In genomic region chr17:57243171-57243622, GRCh38 we compare ENCODE assay signal across 8 cellular contexts. TPM values are rescaled to one million over a fixed set of nuclear protein-coding genes. Genes with fewer than 3 reads are reported as not detected.
DNase-seq lines count a peak whose midpoint lies in the region; ATAC-seq and TF ChIP-seq lines count a peak whose summit lies in the region.

No MANE protein-coding gene starts in this region.

- no peak overlapping the region for H3K4me2 ChIP-seq in osteoblast (ENCODE audit: insufficient read depth, low read length)

- H3K9me3 ChIP-seq in Panc1 (ENCODE audit: control insufficient read depth, insufficient read depth, low read depth, low read length) (no peaks in the 10 kb centered on the region), osteoblast (ENCODE audit: low read depth, low read length) (no peaks in the 10 kb centered on the region), thyroid gland (no peaks in the 10 kb centered on the region)

- no peak overlapping the region for H3K27ac ChIP-seq in Panc1 (ENCODE audit: low read length)
- H3K27ac ChIP-seq in osteoblast (ENCODE audit: low read depth, low read length) = no peak overlapping the region
- no peak overlapping the region for H3K27ac ChIP-seq in thyroid gland

- intact Hi-C loops in Panc1 (cut with micrococcal nuclease; ENCODE audit: unreplicated experiment) = loop anchor here (2.0 to 5.0 kb wide), 3 partner anchors 430 to 589 kb away; no protein-coding TSS in a partner anchor
- intact Hi-C loops in thyroid gland (cut with DNase I) = loop anchor here (5.0 to 10.0 kb wide), 4 partner anchors 312 to 502 kb away; partner anchors contain the start of gene CCDC182

- no TSS peak for BruUV-seq in Panc1 (replicated peaks; lab: Mats Ljungman, UMichigan)

- no peaks in the 10 kb centered on the region for H4K20me1 ChIP-seq in osteoblast (ENCODE audit: insufficient read depth, low read length)

- CTCF ChIA-PET in Panc1 (lab: Charles Lee) = interaction anchor here (0.5 to 1.6 kb wide), 24 partner anchors 11 to 796 kb away, joined by 3 to 21 read pairs (median 4); no protein-coding TSS in a partner anchor

- POLR2A ChIA-PET in Panc1 (lab: Charles Lee) = interaction anchor here (0.6 to 0.7 kb wide), 3 partner anchors 30 to 1037 kb away, joined by 3 to 5 read pairs (median 4); no protein-coding TSS in a partner anchor

- in situ Hi-C loops in Panc1 (cut with HindIII; ENCODE audit: low pct_unique_long_range_greater_than_20kb, low sequenced_read_pairs) = no loop called here

- ATAC-seq in Panc1 (peak; percentile 89), HG02852 (IDR thresholded peaks at IDR 0.05; ENCODE audit: unreplicated experiment) (no peak)

- H3K4me1 ChIP-seq in Panc1 (ENCODE audit: control insufficient read depth, insufficient read depth, low read length) (no peaks in the 10 kb centered on the region), osteoblast (ENCODE audit: insufficient read depth, low read length) (no peaks in the 10 kb centered on the region), thyroid gland (peaks cover 0 to 14% of the 10 kb centered on the region in 2 donors)

- DNase-seq in DMS114 treated with DMSO at 0.1 percent for 48 hours (lab: John Stamatoyannopoulos, UW; ENCODE audit: unreplicated experiment) (peak; percentile 47), HK-2 (ENCODE audit: unreplicated experiment) (peak; percentile 71), Panc1 (ENCODE audit: low read depth, low spot score) (peak; percentile 59), fibroblast of the aortic adventitia (ENCODE audit: low read depth) (peak; percentile 72), osteoblast (ENCODE audit: insufficient read length, low spot score, missing footprints) (peak; percentile 77), thyroid gland (peak; percentile 58 to 72)
- DNase-seq in activated T-cell treated with anti-CD3 and anti-CD28 coated beads, Interleukin-2, amount 50 U/mL, for 48 hours = peak; percentile 82 to 87

- peak; percentile 100 for TF ChIP-seq CTCF in Panc1 (IDR thresholded peaks at IDR 0.05)
- TF ChIP-seq CTCF in fibroblast of the aortic adventitia (IDR thresholded peaks at IDR 0.05; ENCODE audit: insufficient read depth, low read length) = peak; percentile 100
- peak; percentile 100 for TF ChIP-seq CTCF in osteoblast (IDR thresholded peaks at IDR 0.05; ENCODE audit: extremely low read depth, low read depth, low read length)
- TF ChIP-seq CTCF in thyroid gland (IDR thresholded peaks at IDR 0.05) = peak; percentile 87 to 100 (median 99)

- H2AFZ ChIP-seq in osteoblast (ENCODE audit: low read length) = no peak overlapping the region

- H3K79me2 ChIP-seq in osteoblast (ENCODE audit: insufficient read depth, low read length) = no peaks in the 10 kb centered on the region

- H3K4me3 ChIP-seq in Panc1 (ENCODE audit: low read depth in 2 of 2, low read length in 2 of 2) = no peak overlapping the region
- no peak overlapping the region for H3K4me3 ChIP-seq in fibroblast of the aortic adventitia (ENCODE audit: low read depth, low read length)
- H3K4me3 ChIP-seq in osteoblast (ENCODE audit: insufficient read depth, low read length) = no peak overlapping the region
- no peak overlapping the region for H3K4me3 ChIP-seq in thyroid gland (replicated peaks in 1 of 3)

- H3K27me3 ChIP-seq in Panc1 (ENCODE audit: control insufficient read depth, insufficient read depth, low read length) = peaks cover 7% of the 10 kb centered on the region
- peaks cover 12% of the 10 kb centered on the region for H3K27me3 ChIP-seq in osteoblast (ENCODE audit: insufficient read depth, low read length)
- H3K27me3 ChIP-seq in thyroid gland = no peaks in the 10 kb centered on the region

- 23 to 29% methylated on average over 11 to 13 of the region's 13 CpGs for WGBS in thyroid gland, 2 donors

- H3K36me3 ChIP-seq in Panc1 (ENCODE audit: control insufficient read depth, insufficient read depth, low read length) (no peaks in the 10 kb centered on the region), osteoblast (ENCODE audit: insufficient read depth, low read length) (no peaks in the 10 kb centered on the region), thyroid gland (no peaks in the 10 kb centered on the region)

- no peak for TF ChIP-seq POLR2A in thyroid gland (IDR thresholded peaks at IDR 0.05)

RNA-seq across cellular contexts. Expression of gene MSI2, which starts 13.1 kb away (rescaled TPM):
- 38.5 TPM for total RNA-seq in Panc1 (2021; ENCODE audit: unreplicated experiment)
- polyA plus RNA-seq in Panc1 (2012; ENCODE audit: insufficient read length) = 25.3 TPM
- total RNA-seq in fibroblast of the aortic adventitia (ENCODE audit: low replicate concordance) = 12.3 and 12.6 TPM in 2 replicates
- 17.4 and 23.2 TPM in 2 replicates for total RNA-seq in osteoblast
- total RNA-seq in thyroid gland = 100 to 1,000 TPM in 1 of 4 donors, 10 to 100 TPM in 3; 60.7 to 101 (median 70.9) TPM
